Comparison of ENCODE assay signal across 8 cellular contexts in genomic region chr9:72362118-72362531, GRCh38. TPM values are rescaled to one million over a fixed set of nuclear protein-coding genes. Genes with fewer than 3 reads are reported as not detected.
DNase-seq lines count a peak whose midpoint lies in the region; ATAC-seq and TF ChIP-seq lines count a peak whose summit lies in the region.

No MANE protein-coding gene starts in this region.

- 12 to 24% methylated on average over 2 of the region's 2 CpGs for WGBS in lung, 2 donors

- intact Hi-C loops in Right ventricle myocardium superior (cut with DNase I) (loop anchor here (10.0 kb wide), 1 partner anchor 233 kb away; no protein-coding TSS in a partner anchor), vagina (cut with DNase I) (loop anchor here (10.0 kb wide), 2 partner anchors 223 to 597 kb away; partner anchors contain the start of gene CEMIP2)

- H3K9me3 ChIP-seq in right atrium auricular region (no peaks in the 10 kb centered on the region), lung (ENCODE audit: control insufficient read depth in 2 of 2, insufficient read depth in 1 of 2, low read length in 1 of 2) (no peaks in the 10 kb centered on the region), vagina (no peaks in the 10 kb centered on the region)

- peaks cover 9% of the 10 kb centered on the region for H3K27me3 Mint-ChIP-seq in brain

- ATAC-seq in Right ventricle myocardium superior (ENCODE audit: poor library complexity) (no peak), lung (ENCODE audit: insufficient read depth, low FRiP score) (no peak), HG03354 (IDR thresholded peaks at IDR 0.05; ENCODE audit: poor library complexity, severe bottlenecking, unreplicated experiment) (no peak)

- no peak for DNase-seq in right atrium auricular region (ENCODE audit: low spot score)
- DNase-seq in Right ventricle myocardium superior, result no peak
- DNase-seq in lung (ENCODE audit: low spot score), result no peak
- no peak for DNase-seq in vagina (ENCODE audit: extremely low spot score in 2 of 2)
- no peak for DNase-seq in KG1 (lab: John Stamatoyannopoulos, UW)
- DNase-seq in NCI-H748 treated with DMSO at 0.1 percent for 48 hours (lab: John Stamatoyannopoulos, UW), result no peak

- TF ChIP-seq POLR2A in vagina (IDR thresholded peaks at IDR 0.05), result no peak

- H3K4me1 ChIP-seq in right atrium auricular region (peaks cover 0 to 50% of the 10 kb centered on the region in 2 donors), lung (ENCODE audit: control insufficient read depth in 2 of 2, insufficient read depth in 2 of 2, low read length in 2 of 2) (peaks cover 2 to 27% of the 10 kb centered on the region in 2 donors), vagina (peaks cover 65% of the 10 kb centered on the region)

- H3K4me3 Mint-ChIP-seq in brain, result peak overlapping the region; percentile 92 to 97 (median 94)

- H3K36me3 ChIP-seq in right atrium auricular region, result peaks cover 47% of the 10 kb centered on the region
- H3K36me3 ChIP-seq in lung (ENCODE audit: control insufficient read depth in 2 of 2, insufficient read depth in 2 of 2, low read length in 2 of 2), result peaks cover 6 to 17% of the 10 kb centered on the region in 2 donors
- H3K36me3 ChIP-seq in vagina, result peaks cover 0 to 32% of the 10 kb centered on the region in 2 donors

- H3K27ac ChIP-seq in right atrium auricular region (peak overlapping the region; percentile 99 to 100), lung (ENCODE audit: low read depth in 1 of 2, low read length in 1 of 2) (peak overlapping the region; percentile 42 to 100), vagina (peak overlapping the region; percentile 100)

- no peaks in the 10 kb centered on the region for H3K9me3 Mint-ChIP-seq in brain

- H3K27ac Mint-ChIP-seq in brain, result peak overlapping the region in 4 of 5 experiments; percentile 97 to 99 (median 99)

- TF ChIP-seq CTCF in right atrium auricular region (IDR thresholded peaks at IDR 0.05), result no peak
- no peak for TF ChIP-seq CTCF in brain (conservative IDR thresholded peaks at IDR 0.05)
- TF ChIP-seq CTCF in lung (IDR thresholded peaks at IDR 0.05; ENCODE audit: control extremely low read depth, extremely low read depth), result no peak
- TF ChIP-seq CTCF in vagina (IDR thresholded peaks at IDR 0.05), result no peak

- H3K4me1 Mint-ChIP-seq in brain, result peaks cover 64% of the 10 kb centered on the region

- H3K27me3 ChIP-seq in right atrium auricular region, result no peaks in the 10 kb centered on the region
- H3K27me3 ChIP-seq in lung (ENCODE audit: control insufficient read depth, insufficient read depth), result no peaks in the 10 kb centered on the region
- H3K27me3 ChIP-seq in vagina, result no peaks in the 10 kb centered on the region

- peak overlapping the region; percentile 84 to 94 for H3K4me3 ChIP-seq in right atrium auricular region
- H3K4me3 ChIP-seq in lung, result peak overlapping the region; percentile 36
- H3K4me3 ChIP-seq in vagina, result peak overlapping the region; percentile 85 to 89

- peaks cover 61% of the 10 kb centered on the region for H3K36me3 Mint-ChIP-seq in brain

RNA-seq across cellular contexts. Expression of gene ZFAND5, which starts 2.9 kb away (rescaled TPM):
- total RNA-seq in right atrium auricular region (100 to 1,000 TPM; 113 to 134 TPM), Right ventricle myocardium superior (180 TPM), lung (100 to 1,000 TPM; 180 to 369 TPM), vagina (277 TPM)
- polyA plus RNA-seq in brain (ENCODE audit: insufficient read depth, low read depth, low replicate concordance) (171 TPM), lung (100 to 1,000 TPM; 147 to 159 TPM)

Comparison
In these comparisons a context has a peak if more than half of its experiments do, and no peak if none do; other contexts are left out.
1. H3K4me3 ChIP-seq: peak in every context shown above with its lines; median percentile 89 in right atrium auricular region; 87 in vagina; 36 in lung.